11 cellular contexts compared by ENCODE assay signal in the genomic region with DNA sequence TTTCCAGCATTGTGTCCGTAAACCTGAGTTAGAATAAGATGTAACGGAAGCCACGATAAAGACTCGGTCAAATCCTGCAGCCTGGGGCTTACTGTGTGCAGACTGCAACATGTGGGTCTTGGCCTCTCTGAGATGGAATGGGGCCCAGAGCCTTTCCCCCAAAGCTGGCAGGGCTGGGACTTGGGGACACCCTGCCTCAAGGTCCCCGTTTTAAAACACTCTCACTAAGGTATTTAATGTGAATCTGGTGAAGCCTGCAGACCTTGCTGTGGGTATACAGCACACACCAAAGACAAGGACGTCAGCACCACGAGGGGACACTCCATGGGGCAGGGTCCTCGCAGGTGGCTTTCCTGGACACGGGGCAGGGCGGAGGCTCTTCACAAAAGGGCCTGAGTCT. TPM values are rescaled to one million over a fixed set of nuclear protein-coding genes. Genes with fewer than 3 reads are reported as not detected.
DNase-seq lines count a peak whose midpoint lies in the region; ATAC-seq and TF ChIP-seq lines count a peak whose summit lies in the region.
"Had no signal": no experiment of that assay in that cellular context is flagged by ENCODE, and none has a peak within 500 bp of the region (broad histone marks: within the 10 kb centered on the region; RNA-seq: fewer than 3 reads in every experiment).

No MANE protein-coding gene starts in this region.

- BruUV-seq in Caco-2 (replicated peaks; lab: Mats Ljungman, UMichigan) = no TSS peak

- TF ChIP-seq CTCF in Caco-2 (IDR thresholded peaks at IDR 0.05; ENCODE audit: insufficient read depth in 1 of 2, low read depth in 1 of 2, low read length in 1 of 2, severe bottlenecking in 1 of 2, unreplicated experiment in 1 of 2) (no peak), glutamatergic neuron (IDR thresholded peaks at IDR 0.05; ENCODE audit: partially characterized antibody, unreplicated experiment) (no peak)

- peak overlapping the region in 7 of 11 experiments; percentile 88 to 96 (median 92); a peak in 7 of 22 replicates for H3K9ac ChIP-seq in BLaER1 treated with 17β-estradiol and CSF1 and Interleukin-3, amounts not matched to agents 10 nM and 100 nM

- intact Hi-C loops in Caco-2 (cut with micrococcal nuclease; ENCODE audit: unreplicated experiment) = no loop called here
- intact Hi-C loops in head of caudate nucleus (cut with DNase I) = no loop called here

- H4K20me1 ChIP-seq in BLaER1 treated with 17β-estradiol and CSF1 and Interleukin-3, amounts not matched to agents 10 nM and 100 nM = peaks cover 21 to 88% (median 74%) of the 10 kb centered on the region in 11 experiments; a peak in 21 of 22 replicates

- peak overlapping the region; percentile 89 to 99 (median 94); a peak in 21 of 22 replicates for H3K4me2 ChIP-seq in BLaER1 treated with 17β-estradiol and CSF1 and Interleukin-3, amounts not matched to agents 10 nM and 100 nM

- no peaks in the 10 kb centered on the region for H3K27me3 ChIP-seq in BLaER1 treated with 17β-estradiol and CSF1 and Interleukin-3, amounts not matched to agents 10 nM and 100 nM
- no peaks in the 10 kb centered on the region for H3K27me3 ChIP-seq in Caco-2 (replicated peaks; ENCODE audit: control insufficient read depth, insufficient read depth, low read length)
- H3K27me3 ChIP-seq: breast epithelium, SJCRH30 had no signal

- H3K27ac ChIP-seq in BLaER1 treated with 17β-estradiol and CSF1 and Interleukin-3, amounts not matched to agents 10 nM and 100 nM = no peak overlapping the region
- H3K27ac ChIP-seq: breast epithelium, SJCRH30 had no signal

- POLR2A ChIA-PET in Caco-2 (lab: Charles Lee) = no interaction called here
- POLR2A ChIA-PET in T-cell (lab: Charles Lee) = no interaction called here

- H3K36me3 Mint-ChIP-seq in Caco-2 (ENCODE audit: insufficient read depth, unreplicated experiment) (peaks cover 63% of the 10 kb centered on the region), T-cell (no peaks in the 10 kb centered on the region), glutamatergic neuron (ENCODE audit: unreplicated experiment) (no peaks in the 10 kb centered on the region)

- peaks cover 35 to 67% (median 63%) of the 10 kb centered on the region in 10 experiments for H3K4me1 ChIP-seq in BLaER1 treated with 17β-estradiol and CSF1 and Interleukin-3, amounts not matched to agents 10 nM and 100 nM
- H3K4me1 ChIP-seq in Caco-2 = peaks cover 6% of the 10 kb centered on the region

- peak overlapping the region in 3 of 10 experiments; percentile 94 to 99 (median 98); a peak in 3 of 20 replicates for H3K4me3 ChIP-seq in BLaER1 treated with 17β-estradiol and CSF1 and Interleukin-3, amounts not matched to agents 10 nM and 100 nM
- H3K4me3 ChIP-seq in Caco-2 (ENCODE audit: low read depth, low read length) = no peak overlapping the region
- H3K4me3 ChIP-seq: breast epithelium, SJCRH30, smooth muscle cell had no signal

- DNase-seq in Caco-2 (no peak), T-cell (no peak), glutamatergic neuron (no peak), HuH-7.5 (ENCODE audit: low spot score) (no peak), AG08395 (ENCODE audit: low spot score) (no peak), COLO668 (lab: John Stamatoyannopoulos, UW; ENCODE audit: unreplicated experiment) (no peak), head of caudate nucleus (no peak)

- peaks cover 12 to 45% (median 25%) of the 10 kb centered on the region in 11 experiments; a peak in 21 of 22 replicates for H3K36me3 ChIP-seq in BLaER1 treated with 17β-estradiol and CSF1 and Interleukin-3, amounts not matched to agents 10 nM and 100 nM
- no peaks in the 10 kb centered on the region for H3K36me3 ChIP-seq in Caco-2 (ENCODE audit: control insufficient read depth, insufficient read depth, low read length)
- H3K36me3 ChIP-seq: breast epithelium had no signal

- H3K27me3 Mint-ChIP-seq in Caco-2 (ENCODE audit: insufficient read depth, unreplicated experiment) (no peaks in the 10 kb centered on the region), T-cell (no peaks in the 10 kb centered on the region), glutamatergic neuron (ENCODE audit: unreplicated experiment) (peaks cover 4% of the 10 kb centered on the region)

- H3K9me3 ChIP-seq in BLaER1 treated with 17β-estradiol and CSF1 and Interleukin-3, amounts not matched to agents 10 nM and 100 nM (replicated peaks in 1 of 11) = no peaks in the 10 kb centered on the region
- no peaks in the 10 kb centered on the region for H3K9me3 ChIP-seq in Caco-2
- H3K9me3 ChIP-seq: breast epithelium, SJCRH30 had no signal

- H3K9me3 Mint-ChIP-seq in Caco-2 (ENCODE audit: unreplicated experiment) = no peaks in the 10 kb centered on the region
- no peaks in the 10 kb centered on the region for H3K9me3 Mint-ChIP-seq in T-cell
- peaks cover 7% of the 10 kb centered on the region for H3K9me3 Mint-ChIP-seq in glutamatergic neuron (ENCODE audit: unreplicated experiment)

- H3K27ac Mint-ChIP-seq in Caco-2 (ENCODE audit: unreplicated experiment) (no peak overlapping the region), T-cell (no peak overlapping the region), glutamatergic neuron (ENCODE audit: unreplicated experiment) (peak overlapping the region; percentile 44)

- CTCF ChIA-PET in Caco-2 (lab: Charles Lee) = interaction anchor here (0.6 kb wide), 2 partner anchors 88 to 332 kb away, joined by 3 to 4 read pairs; no protein-coding TSS in a partner anchor
- CTCF ChIA-PET in T-cell (lab: Charles Lee) = no interaction called here

- no peak for ATAC-seq in T-cell (replicated peaks in 1 of 4)

- H3K4me1 Mint-ChIP-seq in Caco-2 (ENCODE audit: low read depth, unreplicated experiment) (peaks cover 6% of the 10 kb centered on the region), T-cell (peaks cover 33 to 47% (median 39%) of the 10 kb centered on the region in 3 donors), glutamatergic neuron (ENCODE audit: low read depth, unreplicated experiment) (peaks cover 25% of the 10 kb centered on the region)

- peak overlapping the region; percentile 42 for H3K4me3 Mint-ChIP-seq in Caco-2 (ENCODE audit: unreplicated experiment)
- peak overlapping the region; percentile 91 to 94 (median 92) for H3K4me3 Mint-ChIP-seq in T-cell
- no peak overlapping the region for H3K4me3 Mint-ChIP-seq in glutamatergic neuron (ENCODE audit: unreplicated experiment)

RNA-seq across cellular contexts. Expression of a gene that starts 2.1 kb away (rescaled TPM):
- 65.0 and 66.7 TPM in 2 replicates for total RNA-seq in Caco-2 (2022)
- total RNA-seq in T-cell = 10 to 100 TPM; 35.0 to 60.8 (median 51.2) TPM
- total RNA-seq in glutamatergic neuron (ENCODE audit: unreplicated experiment) = 31.5 TPM

RNA-seq across cellular contexts. Expression of a gene that starts 2.3 kb away (rescaled TPM):
- 38.7 and 40.3 TPM in 2 replicates for total RNA-seq in Caco-2 (2022)
- total RNA-seq in T-cell = 100 to 1,000 TPM in 3 of 5 donors, 10 to 100 TPM in 2; 73.8 to 169 (median 161) TPM
- total RNA-seq in glutamatergic neuron (ENCODE audit: unreplicated experiment) = 85.7 TPM

RNA-seq across cellular contexts. Expression of a gene that starts 18.4 kb away (rescaled TPM):
- 28.4 and 29.4 TPM in 2 replicates for total RNA-seq in Caco-2 (2022)
- 10 to 100 TPM in 3 of 5 donors, 1 to 10 TPM in 2; 9.0 to 15.8 (median 11.2) TPM for total RNA-seq in T-cell
- total RNA-seq in glutamatergic neuron (ENCODE audit: unreplicated experiment) = 35.1 TPM

RNA-seq across cellular contexts. Expression of a gene that starts 53.9 kb away (rescaled TPM):
- total RNA-seq in Caco-2 (2022) (131 and 137 TPM in 2 replicates), T-cell (10 to 100 TPM; 52.8 to 95.2 (median 82.3) TPM), glutamatergic neuron (ENCODE audit: unreplicated experiment) (92.4 TPM)
